ENCODE assay signal across 15 cellular contexts in the genomic region with DNA sequence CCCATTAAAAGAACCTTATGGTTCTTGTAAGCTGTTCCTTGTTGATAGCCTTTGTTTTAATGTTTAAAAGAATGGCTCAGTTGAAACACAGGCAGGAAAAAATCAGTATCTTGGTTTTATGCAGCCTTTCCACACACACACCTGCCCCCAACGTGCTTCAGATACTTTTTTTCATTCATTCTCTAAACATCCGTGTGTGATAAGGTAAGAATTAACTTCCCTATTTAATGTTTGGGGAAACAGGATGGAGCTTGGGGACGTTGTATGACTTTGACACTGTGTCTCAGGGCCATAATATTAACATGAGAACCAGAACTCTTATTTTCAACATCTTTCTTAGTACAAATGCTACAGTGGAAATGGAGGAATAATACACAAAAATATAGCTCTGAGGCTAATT. TPM values are rescaled to one million over a fixed set of nuclear protein-coding genes. Genes with fewer than 3 reads are reported as not detected.
DNase-seq lines count a peak whose midpoint lies in the region; ATAC-seq and TF ChIP-seq lines count a peak whose summit lies in the region.
"Had no signal": no experiment of that assay in that cellular context is flagged by ENCODE, and none has a peak within 500 bp of the region (broad histone marks: within the 10 kb centered on the region; RNA-seq: fewer than 3 reads in every experiment).

No MANE protein-coding gene starts in this region.

- no peak overlapping the region for H3K4me3 ChIP-seq in CD8-positive, alpha-beta T cell (ENCODE audit: low read depth, low read length)
- no peak overlapping the region for H3K4me3 ChIP-seq in body of pancreas
- H3K4me3 ChIP-seq: A549, K562 had no signal

- H3K27me3 Mint-ChIP-seq in CD4-positive, alpha-beta T cell, result no peaks in the 10 kb centered on the region
- H3K27me3 Mint-ChIP-seq in CD8-positive, alpha-beta T cell (ENCODE audit: low read depth), result no peaks in the 10 kb centered on the region
- no peaks in the 10 kb centered on the region for H3K27me3 Mint-ChIP-seq in naive thymus-derived CD8-positive, alpha-beta T cell
- H3K27me3 Mint-ChIP-seq: CD8-positive, alpha-beta memory T cell had no signal

- H3K4me1 ChIP-seq in CD8-positive, alpha-beta T cell (ENCODE audit: insufficient read depth, low read length), result peaks cover 17% of the 10 kb centered on the region
- peaks cover 51% of the 10 kb centered on the region for H3K4me1 ChIP-seq in body of pancreas
- H3K4me1 ChIP-seq: BE2C had no signal

- no peak for ATAC-seq in CD4-positive, alpha-beta T cell (ENCODE audit: poor library complexity)
- ATAC-seq in CD8-positive, alpha-beta T cell, result no peak
- ATAC-seq in body of pancreas, result no peak
- ATAC-seq in naive thymus-derived CD8-positive, alpha-beta T cell, result no peak
- no peak for ATAC-seq in GM21423 (IDR thresholded peaks at IDR 0.05; ENCODE audit: unreplicated experiment)
- ATAC-seq: A549, HCT116, K562 had no signal

- POLR2A ChIA-PET in CD4-positive, alpha-beta T cell (lab: Charles Lee), result interaction anchor here (2.0 kb wide), 1 partner anchor 146 kb away, joined by 4 read pairs; the partner anchor contains the start of gene RETREG1
- POLR2A ChIA-PET in CD8-positive, alpha-beta T cell (lab: Charles Lee), result no interaction called here
- POLR2A ChIA-PET in naive thymus-derived CD8-positive, alpha-beta T cell (lab: Charles Lee), result no interaction called here

- H3K27me3 ChIP-seq in CD4-positive, alpha-beta T cell (ENCODE audit: control insufficient read depth, insufficient read depth, low read length), result no peaks in the 10 kb centered on the region
- no peaks in the 10 kb centered on the region for H3K27me3 ChIP-seq in CD8-positive, alpha-beta T cell (ENCODE audit: insufficient read depth, low read length)
- no peaks in the 10 kb centered on the region for H3K27me3 ChIP-seq in body of pancreas
- H3K27me3 ChIP-seq: BE2C had no signal

- 11 to 31% methylated on average over 3 of the region's 3 CpGs for WGBS in body of pancreas, 2 donors

- in situ Hi-C loops in GM13977 (cut with MboI; ENCODE audit: low pct_unique_long_range_greater_than_20kb, low sequenced_read_pairs, unreplicated experiment), result loop anchor here (25.0 kb wide), 1 partner anchor 309 kb away; no protein-coding TSS in a partner anchor

- no peak for TF ChIP-seq CTCF in CD4-positive, alpha-beta T cell (IDR thresholded peaks at IDR 0.05)
- TF ChIP-seq CTCF in CD8-positive, alpha-beta T cell (IDR thresholded peaks at IDR 0.05), result no peak
- TF ChIP-seq CTCF in body of pancreas (IDR thresholded peaks at IDR 0.05) (no peak), GM13977 (IDR thresholded peaks at IDR 0.05; ENCODE audit: extremely low read depth, insufficient read depth, missing control alignments) (no peak)

- no peak overlapping the region for H3K4me3 Mint-ChIP-seq in CD4-positive, alpha-beta T cell
- no peak overlapping the region for H3K4me3 Mint-ChIP-seq in CD8-positive, alpha-beta T cell
- no peak overlapping the region for H3K4me3 Mint-ChIP-seq in naive thymus-derived CD8-positive, alpha-beta T cell
- H3K4me3 Mint-ChIP-seq: CD8-positive, alpha-beta memory T cell had no signal

- peaks cover 32% of the 10 kb centered on the region for H3K36me3 Mint-ChIP-seq in CD4-positive, alpha-beta T cell (ENCODE audit: low read depth)
- H3K36me3 Mint-ChIP-seq in CD8-positive, alpha-beta T cell, result peaks cover 22% of the 10 kb centered on the region
- peaks cover 0 to 25% (median 4%) of the 10 kb centered on the region in 3 donors for H3K36me3 Mint-ChIP-seq in naive thymus-derived CD8-positive, alpha-beta T cell

- H3K27ac Mint-ChIP-seq in CD4-positive, alpha-beta T cell, result peak overlapping the region; percentile 95
- peak overlapping the region; percentile 69 for H3K27ac Mint-ChIP-seq in CD8-positive, alpha-beta T cell
- H3K27ac Mint-ChIP-seq in naive thymus-derived CD8-positive, alpha-beta T cell, result peak overlapping the region in 7 of 10 donors; percentile 0 to 57 (median 34)

- H3K36me3 ChIP-seq in CD8-positive, alpha-beta T cell (ENCODE audit: insufficient read depth, low read length), result no peaks in the 10 kb centered on the region
- H3K36me3 ChIP-seq in body of pancreas (replicated peaks in 1 of 2; ENCODE audit: insufficient read depth in 1 of 2, low read depth in 2 of 2), result no peaks in the 10 kb centered on the region
- H3K36me3 ChIP-seq: BE2C had no signal

- H3K9me3 ChIP-seq in CD4-positive, alpha-beta T cell (ENCODE audit: control insufficient read depth, low read length), result no peaks in the 10 kb centered on the region
- H3K9me3 ChIP-seq in CD8-positive, alpha-beta T cell (ENCODE audit: low read length), result no peaks in the 10 kb centered on the region
- no peaks in the 10 kb centered on the region for H3K9me3 ChIP-seq in body of pancreas
- H3K9me3 ChIP-seq: A549, BE2C, Caco-2 had no signal

- peaks cover 52% of the 10 kb centered on the region for H3K4me1 Mint-ChIP-seq in CD4-positive, alpha-beta T cell (ENCODE audit: low read depth)
- peaks cover 42% of the 10 kb centered on the region for H3K4me1 Mint-ChIP-seq in CD8-positive, alpha-beta T cell (ENCODE audit: low read depth)
- H3K4me1 Mint-ChIP-seq in naive thymus-derived CD8-positive, alpha-beta T cell, result peaks cover 17 to 50% (median 40%) of the 10 kb centered on the region in 4 donors

- DNase-seq in CD4-positive, alpha-beta T cell, result no peak
- no peak for DNase-seq in CD8-positive, alpha-beta T cell
- DNase-seq in body of pancreas (no peak), NCI-H1417 treated with DMSO at 0.1 percent for 48 hours (lab: John Stamatoyannopoulos, UW) (no peak), GM13977 (ENCODE audit: low spot score) (no peak)
- DNase-seq in naive thymus-derived CD8-positive, alpha-beta T cell, result no peak
- DNase-seq: BE2C; Caco-2; CD8-positive, alpha-beta memory T cell; DMS53 had no signal

- H3K9me3 Mint-ChIP-seq in CD4-positive, alpha-beta T cell, result no peaks in the 10 kb centered on the region
- no peaks in the 10 kb centered on the region for H3K9me3 Mint-ChIP-seq in CD8-positive, alpha-beta T cell
- H3K9me3 Mint-ChIP-seq in naive thymus-derived CD8-positive, alpha-beta T cell, result no peaks in the 10 kb centered on the region
- H3K9me3 Mint-ChIP-seq: CD8-positive, alpha-beta memory T cell had no signal

- CTCF ChIA-PET in CD4-positive, alpha-beta T cell (lab: Charles Lee), result interaction anchor here (1.1 kb wide), 1 partner anchor 12 kb away, joined by 3 read pairs; no protein-coding TSS in a partner anchor
- CTCF ChIA-PET in CD8-positive, alpha-beta T cell (lab: Charles Lee), result interaction anchor here (0.9 to 2.7 kb wide), 3 partner anchors 15 to 195 kb away, joined by 3 to 6 read pairs (median 5); no protein-coding TSS in a partner anchor

- no peak overlapping the region for H3K27ac ChIP-seq in CD4-positive, alpha-beta T cell (ENCODE audit: low read depth, low read length)
- no peak overlapping the region for H3K27ac ChIP-seq in CD8-positive, alpha-beta T cell (ENCODE audit: low read depth, low read length)
- peak overlapping the region in 3 of 4 donors; percentile 9 to 52 (median 10) for H3K27ac ChIP-seq in body of pancreas
- H3K27ac ChIP-seq: A549, C4-2B had no signal

- no peak for TF ChIP-seq POLR2A in body of pancreas (IDR thresholded peaks at IDR 0.05)

- intact Hi-C loops in CD4-positive, alpha-beta T cell (cut with DNase I, micrococcal nuclease), result no loop called here
- intact Hi-C loops in CD8-positive, alpha-beta T cell (cut with DNase I, micrococcal nuclease), result no loop called here
- intact Hi-C loops in body of pancreas (cut with DNase I), result no loop called here

RNA-seq across cellular contexts. Expression of gene ZNF622, which starts 5.8 kb away (rescaled TPM):
- 10 to 100 TPM; 52.5 to 54.1 TPM for total RNA-seq in CD4-positive, alpha-beta T cell
- total RNA-seq in CD8-positive, alpha-beta T cell, result 10 to 100 TPM; 64.8 to 66.1 TPM
- total RNA-seq in body of pancreas, result 10 to 100 TPM; 28.0 to 45.1 TPM
- total RNA-seq in naive thymus-derived CD8-positive, alpha-beta T cell, result 10 to 100 TPM; 34.1 to 34.7 TPM
- polyA plus RNA-seq in naive thymus-derived CD8-positive, alpha-beta T cell, result 10 to 100 TPM; 45.9 to 55.9 (median 48.4) TPM

Comparison
In these comparisons a context has a peak if more than half of its experiments do, and no peak if none do; other contexts are left out.
1. H3K27ac ChIP-seq: peak in body of pancreas (3 of 4); none in CD4-positive, alpha-beta T cell (single experiment) and CD8-positive, alpha-beta T cell (single experiment).
2. H3K27ac Mint-ChIP-seq: peak in every context shown above with its lines; median percentile 95 in CD4-positive, alpha-beta T cell; 69 in CD8-positive, alpha-beta T cell; 34 in naive thymus-derived CD8-positive, alpha-beta T cell.